Comparison of ENCODE assay signal across 1 cellular context in the genomic region with DNA sequence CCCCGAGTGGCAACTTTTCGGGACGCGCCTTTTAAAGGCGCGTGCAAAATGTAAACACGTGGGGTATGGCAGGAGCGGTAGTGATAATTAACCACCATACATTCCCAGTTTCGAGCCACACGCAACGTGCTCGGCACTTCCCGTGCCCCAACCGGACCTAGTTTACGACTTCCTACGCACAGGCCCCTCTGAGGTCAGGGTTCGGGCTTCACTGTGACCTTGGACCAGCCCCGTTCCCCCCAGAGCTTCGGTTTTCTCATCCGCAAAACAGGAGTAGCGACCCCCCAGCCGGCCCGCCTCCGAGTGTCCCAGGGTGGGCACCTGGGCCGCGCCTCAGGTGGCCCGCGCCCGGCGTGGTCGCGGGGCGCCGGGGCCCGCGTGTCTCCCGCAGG.
A peak's percentile ranks its signal among the peaks of the same experiment; 100 is the strongest.
TF ChIP-seq lines count a peak whose summit lies in the region.

No MANE protein-coding gene starts in this region.

TF ChIP-seq in K562, 482 proteins besides CTCF, POLR2A, EP300 and RAD21 (continued from another document and continues in another):
- TF ChIP-seq NCOA6 (IDR thresholded peaks at IDR 0.05): no peak
- no peak for TF ChIP-seq SAFB2 (IDR thresholded peaks at IDR 0.05; ENCODE audit: borderline replicate concordance, low read depth, low read length, severe bottlenecking)
- peak; percentile 34 for TF ChIP-seq PCBP1 (IDR thresholded peaks at IDR 0.05; ENCODE audit: low read depth, low read length, poor library complexity, severe bottlenecking)
- TF ChIP-seq, protein P1, sequence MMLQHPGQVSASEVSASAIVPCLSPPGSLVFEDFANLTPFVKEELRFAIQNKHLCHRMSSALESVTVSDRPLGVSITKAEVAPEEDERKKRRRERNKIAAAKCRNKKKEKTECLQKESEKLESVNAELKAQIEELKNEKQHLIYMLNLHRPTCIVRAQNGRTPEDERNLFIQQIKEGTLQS (IDR thresholded peaks at IDR 0.05): no peak
- TF ChIP-seq, protein P1 (CRISPR knock-in tag; conservative IDR thresholded peaks at IDR 0.05): peak; percentile 45; the same call in 1 of the 2 replicates
- no peak for TF ChIP-seq ZNF717 (CRISPR knock-in tag; IDR thresholded peaks at IDR 0.05)
- peak; percentile 72 for TF ChIP-seq HDAC2 (IDR thresholded peaks at IDR 0.05)
- TF ChIP-seq NFE2 (IDR thresholded peaks at IDR 0.05; ENCODE audit: low read depth): no peak
- no peak for TF ChIP-seq JUN (IDR thresholded peaks at IDR 0.05; ENCODE audit: borderline replicate concordance, low read depth, low read length)
- TF ChIP-seq JUN (CRISPR knock-in tag; IDR thresholded peaks at IDR 0.05; ENCODE audit: borderline replicate concordance): 0 out of 2 replicates have a peak, but pooled peaks have one; percentile 55
- no peak for TF ChIP-seq SLC30A9 (CRISPR knock-in tag; IDR thresholded peaks at IDR 0.05)
- TF ChIP-seq FUS (optimal IDR thresholded peaks at IDR 0.05; ENCODE audit: low read depth, low read length): no peak
- peak; percentile 30; the same call in 1 of the 2 replicates for TF ChIP-seq ARID4B (CRISPR knock-in tag; IDR thresholded peaks at IDR 0.05)
- no peak for TF ChIP-seq CHCHD3 (CRISPR knock-in tag; IDR thresholded peaks at IDR 0.05)
- no peak for TF ChIP-seq MLLT1 (IDR thresholded peaks at IDR 0.05)
- no peak for TF ChIP-seq ZNF830 (CRISPR knock-in tag; IDR thresholded peaks at IDR 0.05)
- no peak for TF ChIP-seq TARDBP (IDR thresholded peaks at IDR 0.05)
- TF ChIP-seq ZNF785 (CRISPR knock-in tag; IDR thresholded peaks at IDR 0.05): no peak
- TF ChIP-seq KAT7 (CRISPR knock-in tag; IDR thresholded peaks at IDR 0.05; ENCODE audit: borderline replicate concordance): peak; percentile 98; the same call in 1 of the 2 replicates
- no peak for TF ChIP-seq MCM3 (IDR thresholded peaks at IDR 0.05)
- TF ChIP-seq RBM15 (IDR thresholded peaks at IDR 0.05; ENCODE audit: insufficient read depth, low read length): no peak
- TF ChIP-seq, protein P2, sequence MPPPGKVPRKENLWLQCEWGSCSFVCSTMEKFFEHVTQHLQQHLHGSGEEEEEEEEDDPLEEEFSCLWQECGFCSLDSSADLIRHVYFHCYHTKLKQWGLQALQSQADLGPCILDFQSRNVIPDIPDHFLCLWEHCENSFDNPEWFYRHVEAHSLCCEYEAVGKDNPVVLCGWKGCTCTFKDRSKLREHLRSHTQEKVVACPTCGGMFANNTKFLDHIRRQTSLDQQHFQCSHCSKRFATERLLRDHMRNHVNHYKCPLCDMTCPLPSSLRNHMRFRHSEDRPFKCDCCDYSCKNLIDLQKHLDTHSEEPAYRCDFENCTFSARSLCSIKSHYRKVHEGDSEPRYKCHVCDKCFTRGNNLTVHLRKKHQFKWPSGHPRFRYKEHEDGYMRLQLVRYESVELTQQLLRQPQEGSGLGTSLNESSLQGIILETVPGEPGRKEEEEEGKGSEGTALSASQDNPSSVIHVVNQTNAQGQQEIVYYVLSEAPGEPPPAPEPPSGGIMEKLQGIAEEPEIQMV (tag; conservative IDR thresholded peaks at IDR 0.05; ENCODE audit: low read depth): peak; percentile 92
- no peak for TF ChIP-seq POLR2G (IDR thresholded peaks at IDR 0.05; ENCODE audit: low read depth, low read length)
- TF ChIP-seq, protein P3, sequence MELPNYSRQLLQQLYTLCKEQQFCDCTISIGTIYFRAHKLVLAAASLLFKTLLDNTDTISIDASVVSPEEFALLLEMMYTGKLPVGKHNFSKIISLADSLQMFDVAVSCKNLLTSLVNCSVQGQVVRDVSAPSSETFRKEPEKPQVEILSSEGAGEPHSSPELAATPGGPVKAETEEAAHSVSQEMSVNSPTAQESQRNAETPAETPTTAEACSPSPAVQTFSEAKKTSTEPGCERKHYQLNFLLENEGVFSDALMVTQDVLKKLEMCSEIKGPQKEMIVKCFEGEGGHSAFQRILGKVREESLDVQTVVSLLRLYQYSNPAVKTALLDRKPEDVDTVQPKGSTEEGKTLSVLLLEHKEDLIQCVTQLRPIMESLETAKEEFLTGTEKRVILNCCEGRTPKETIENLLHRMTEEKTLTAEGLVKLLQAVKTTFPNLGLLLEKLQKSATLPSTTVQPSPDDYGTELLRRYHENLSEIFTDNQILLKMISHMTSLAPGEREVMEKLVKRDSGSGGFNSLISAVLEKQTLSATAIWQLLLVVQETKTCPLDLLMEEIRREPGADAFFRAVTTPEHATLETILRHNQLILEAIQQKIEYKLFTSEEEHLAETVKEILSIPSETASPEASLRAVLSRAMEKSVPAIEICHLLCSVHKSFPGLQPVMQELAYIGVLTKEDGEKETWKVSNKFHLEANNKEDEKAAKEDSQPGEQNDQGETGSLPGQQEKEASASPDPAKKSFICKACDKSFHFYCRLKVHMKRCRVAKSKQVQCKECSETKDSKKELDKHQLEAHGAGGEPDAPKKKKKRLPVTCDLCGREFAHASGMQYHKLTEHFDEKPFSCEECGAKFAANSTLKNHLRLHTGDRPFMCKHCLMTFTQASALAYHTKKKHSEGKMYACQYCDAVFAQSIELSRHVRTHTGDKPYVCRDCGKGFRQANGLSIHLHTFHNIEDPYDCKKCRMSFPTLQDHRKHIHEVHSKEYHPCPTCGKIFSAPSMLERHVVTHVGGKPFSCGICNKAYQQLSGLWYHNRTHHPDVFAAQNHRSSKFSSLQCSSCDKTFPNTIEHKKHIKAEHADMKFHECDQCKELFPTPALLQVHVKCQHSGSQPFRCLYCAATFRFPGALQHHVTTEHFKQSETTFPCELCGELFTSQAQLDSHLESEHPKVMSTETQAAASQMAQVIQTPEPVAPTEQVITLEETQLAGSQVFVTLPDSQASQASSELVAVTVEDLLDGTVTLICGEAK (IDR thresholded peaks at IDR 0.05): peak; percentile 95
- TF ChIP-seq, protein P3 (CRISPR knock-in tag; IDR thresholded peaks at IDR 0.05): no peak
- TF ChIP-seq RBM34 (IDR thresholded peaks at IDR 0.05; ENCODE audit: borderline replicate concordance, insufficient read depth, low read length): no peak
- no peak for TF ChIP-seq CBX3 (IDR thresholded peaks at IDR 0.05; ENCODE audit: borderline replicate concordance in 1 of 2, low read length in 2 of 2)
- TF ChIP-seq ZNF507 (tag; conservative IDR thresholded peaks at IDR 0.05): no peak
- TF ChIP-seq GABPB2 (CRISPR knock-in tag; conservative IDR thresholded peaks at IDR 0.05): no peak
- peak; percentile 57; the same call in 1 of the 2 replicates for TF ChIP-seq FOXJ2 (tag; IDR thresholded peaks at IDR 0.05)
- TF ChIP-seq SAP30 (IDR thresholded peaks at IDR 0.05; ENCODE audit: borderline replicate concordance, insufficient read depth, low read depth, low read length, poor library complexity, severe bottlenecking): peak; percentile 93
- TF ChIP-seq ZNF280B (CRISPR knock-in tag; IDR thresholded peaks at IDR 0.05): no peak
- no peak for TF ChIP-seq KAT2B (IDR thresholded peaks at IDR 0.05; ENCODE audit: low read depth, low read length)
- peak; percentile 32; the same call in 1 of the 2 replicates for TF ChIP-seq ZNF263 (CRISPR knock-in tag; IDR thresholded peaks at IDR 0.05; ENCODE audit: borderline replicate concordance)
- peak; percentile 13; the same call in 1 of the 2 replicates for TF ChIP-seq EGR1 (conservative IDR thresholded peaks at IDR 0.05)
- TF ChIP-seq CEBPG (CRISPR knock-in tag; IDR thresholded peaks at IDR 0.05): no peak
- no peak for TF ChIP-seq CEBPG (tag; conservative IDR thresholded peaks at IDR 0.05 in 1 of 2, IDR thresholded peaks at IDR 0.05 in 1 of 2)
- TF ChIP-seq, protein P4, sequence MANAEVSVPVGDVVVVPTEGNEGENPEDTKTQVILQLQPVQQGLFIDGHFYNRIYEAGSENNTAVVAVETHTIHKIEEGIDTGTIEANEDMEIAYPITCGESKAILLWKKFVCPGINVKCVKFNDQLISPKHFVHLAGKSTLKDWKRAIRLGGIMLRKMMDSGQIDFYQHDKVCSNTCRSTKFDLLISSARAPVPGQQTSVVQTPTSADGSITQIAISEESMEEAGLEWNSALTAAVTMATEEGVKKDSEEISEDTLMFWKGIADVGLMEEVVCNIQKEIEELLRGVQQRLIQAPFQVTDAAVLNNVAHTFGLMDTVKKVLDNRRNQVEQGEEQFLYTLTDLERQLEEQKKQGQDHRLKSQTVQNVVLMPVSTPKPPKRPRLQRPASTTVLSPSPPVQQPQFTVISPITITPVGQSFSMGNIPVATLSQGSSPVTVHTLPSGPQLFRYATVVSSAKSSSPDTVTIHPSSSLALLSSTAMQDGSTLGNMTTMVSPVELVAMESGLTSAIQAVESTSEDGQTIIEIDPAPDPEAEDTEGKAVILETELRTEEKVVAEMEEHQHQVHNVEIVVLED (CRISPR knock-in tag; IDR thresholded peaks at IDR 0.05): peak; percentile 78
- no peak for TF ChIP-seq ZNF146 (CRISPR knock-in tag; IDR thresholded peaks at IDR 0.05; ENCODE audit: unreplicated experiment)
- no peak for TF ChIP-seq MTA2 (IDR thresholded peaks at IDR 0.05; ENCODE audit: low read depth)
